8 cellular contexts compared by ENCODE assay signal in genomic region chr10:21525367-21526183, GRCh38. TPM values are rescaled to one million over a fixed set of nuclear protein-coding genes. Genes with fewer than 3 reads are reported as not detected.
DNase-seq lines count a peak whose midpoint lies in the region; ATAC-seq and TF ChIP-seq lines count a peak whose summit lies in the region.

SKIDA1 (minus strand) TSS chr10:21525682; CDS start chr10:21517822, 7,860 bp downstream.

- ATAC-seq in GM19043 (IDR thresholded peaks at IDR 0.05; ENCODE audit: low read depth, unreplicated experiment) (peak; percentile 35), HG03439 (IDR thresholded peaks at IDR 0.05; ENCODE audit: unreplicated experiment) (peak; percentile 57), right lobe of liver (peak; percentile 81 to 88 (median 84))

- H3K4me1 ChIP-seq in duodenal mucosa (ENCODE audit: control insufficient read depth in 1 of 2, insufficient read depth in 2 of 2, low read length in 2 of 2): peaks cover 0 to 5% of the 10 kb centered on the region in 2 donors
- H3K4me1 ChIP-seq in right lobe of liver: peaks cover 0 to 2% (median 0%) of the 10 kb centered on the region in 4 donors

- peak within 1 kb of the TSS; percentile 60 to 66 for H3K9ac ChIP-seq in duodenal mucosa (ENCODE audit: low read depth in 1 of 2, low read length in 2 of 2)

- H3K27ac ChIP-seq in duodenal mucosa (ENCODE audit: low read depth, low read length) (peak within 1 kb of the TSS; percentile 88), right lobe of liver (peak within 1 kb of the TSS; percentile 89 to 96 (median 94))

- H3K27me3 ChIP-seq in duodenal mucosa (ENCODE audit: control insufficient read depth in 1 of 2, insufficient read depth in 2 of 2, low read length in 2 of 2) (peaks cover 21 to 36% of the 10 kb centered on the region in 2 donors), right lobe of liver (no peaks in the 10 kb centered on the region)

- no peak for TF ChIP-seq CTCF in AG09309 (IDR thresholded peaks at IDR 0.05; ENCODE audit: control insufficient read depth, insufficient read depth, low read depth, low read length, missing control alignments)
- TF ChIP-seq CTCF in right lobe of liver (IDR thresholded peaks at IDR 0.05): peak in 1 of 4 donors; percentile 10

- no peak for DNase-seq in AG09309 (ENCODE audit: low read depth)
- DNase-seq in NCI-H460 (ENCODE audit: extremely low read depth, low read depth): peak; percentile 93
- peak; percentile 57 to 61 for DNase-seq in activated CD4-positive, alpha-beta T cell treated with anti-CD3 and anti-CD28 coated beads for 4 hours
- peak; percentile 90 to 94 (median 92) for DNase-seq in right lobe of liver
- peak; percentile 58 to 65 for DNase-seq in stimulated activated CD4-positive, alpha-beta T cell treated with anti-CD3 and anti-CD28 coated beads, Interleukin-4, amount 100 ng/mL, for 4 hours

- TF ChIP-seq POLR2A in right lobe of liver (IDR thresholded peaks at IDR 0.05): peak; percentile 17

- WGBS in right lobe of liver (ENCODE audit: insufficient coverage, low coverage, low lambda C conversion rate, missing lambda C conversion rate): under 1% methylated on average over 19 of the region's 64 CpGs

- H3K9me3 ChIP-seq in duodenal mucosa (ENCODE audit: control insufficient read depth in 1 of 2, low read length in 2 of 2) (no peaks in the 10 kb centered on the region), right lobe of liver (no peaks in the 10 kb centered on the region)

- peak within 1 kb of the TSS; percentile 76 for H3K4me3 ChIP-seq in AG09309 (ENCODE audit: control insufficient read depth, low read depth, low read length)
- peak within 1 kb of the TSS; percentile 79 to 88 for H3K4me3 ChIP-seq in duodenal mucosa (ENCODE audit: low read depth in 1 of 2, low read length in 2 of 2)
- peak within 1 kb of the TSS; percentile 64 to 66 (median 64) for H3K4me3 ChIP-seq in right lobe of liver

- no peaks in the 10 kb centered on the region for H3K36me3 ChIP-seq in duodenal mucosa (ENCODE audit: control insufficient read depth in 1 of 2, insufficient read depth in 2 of 2, low read length in 2 of 2)
- no peaks in the 10 kb centered on the region for H3K36me3 ChIP-seq in right lobe of liver

- intact Hi-C loops in right lobe of liver (cut with DNase I): no loop called here

RNA-seq across cellular contexts. Expression of gene SKIDA1, which starts in this region (rescaled TPM):
- total RNA-seq in NCI-H460 (2014; rRNA removed; shearing (Covaris generic)): 1.3 TPM in 2 replicates
- polyA plus RNA-seq in NCI-H460 (2014; cell fraction: nucleus; rRNA removed): 1.4 TPM in 2 replicates
- 1 to 10 TPM in 5 of 6 experiments, under 1 TPM in 1; 0.31 to 3.9 (median 2.1) TPM for total RNA-seq in right lobe of liver
